8 cellular contexts compared by ENCODE assay signal in genomic region chr7:139230078-139230477, GRCh38. TPM values are rescaled to one million over a fixed set of nuclear protein-coding genes. Genes with fewer than 3 reads are reported as not detected.
A peak's percentile ranks its signal among the peaks of the same experiment; 100 is the strongest.
DNase-seq lines count a peak whose midpoint lies in the region; ATAC-seq and TF ChIP-seq lines count a peak whose summit lies in the region.

No MANE protein-coding gene starts in this region.

- peak overlapping the region; percentile 95 for H3K4me3 ChIP-seq in AG10803 (ENCODE audit: low read length)

- POLR2A ChIA-PET in naive thymus-derived CD8-positive, alpha-beta T cell (lab: Charles Lee), result no interaction called here

- H3K36me3 Mint-ChIP-seq in IgD-negative memory B cell, result no peaks in the 10 kb centered on the region
- peaks cover 0 to 3% (median 3%) of the 10 kb centered on the region in 3 donors for H3K36me3 Mint-ChIP-seq in naive thymus-derived CD8-positive, alpha-beta T cell

- H3K9me3 Mint-ChIP-seq in IgD-negative memory B cell, result no peaks in the 10 kb centered on the region
- no peaks in the 10 kb centered on the region for H3K9me3 Mint-ChIP-seq in naive thymus-derived CD8-positive, alpha-beta T cell

- peak overlapping the region in 2 of 3 donors; percentile 88 to 99 for H3K27ac Mint-ChIP-seq in IgD-negative memory B cell
- peak overlapping the region in 9 of 10 donors; percentile 31 to 99 (median 98) for H3K27ac Mint-ChIP-seq in naive thymus-derived CD8-positive, alpha-beta T cell

- DNase-seq in AG10803 (ENCODE audit: low read depth) (no peak), caudate nucleus (lab: John Stamatoyannopoulos, UW) (no peak), SW480 (ENCODE audit: low spot score) (no peak)
- DNase-seq in naive thymus-derived CD8-positive, alpha-beta T cell, result no peak
- no peak for DNase-seq in stimulated activated CD4-positive, alpha-beta T cell treated with anti-CD3 and anti-CD28 coated beads, Interleukin-15, amount 100 ng/mL, for 24 hours

- no peak for TF ChIP-seq CTCF in AG10803 (conservative IDR thresholded peaks at IDR 0.05; ENCODE audit: low read length)

- peak overlapping the region; percentile 98 to 100 (median 98) for H3K4me3 Mint-ChIP-seq in IgD-negative memory B cell
- H3K4me3 Mint-ChIP-seq in naive thymus-derived CD8-positive, alpha-beta T cell, result peak overlapping the region; percentile 98 to 100 (median 99)

- H3K4me1 Mint-ChIP-seq in IgD-negative memory B cell, result peaks cover 11 to 25% (median 23%) of the 10 kb centered on the region in 3 donors
- H3K4me1 Mint-ChIP-seq in naive thymus-derived CD8-positive, alpha-beta T cell, result peaks cover 19 to 42% (median 33%) of the 10 kb centered on the region in 4 donors

- ATAC-seq in naive thymus-derived CD8-positive, alpha-beta T cell, result no peak
- ATAC-seq in GM18520 (IDR thresholded peaks at IDR 0.05; ENCODE audit: unreplicated experiment), result no peak
- no peak for ATAC-seq in HG02852 (IDR thresholded peaks at IDR 0.05; ENCODE audit: unreplicated experiment)

- no peaks in the 10 kb centered on the region for H3K27me3 Mint-ChIP-seq in IgD-negative memory B cell
- no peaks in the 10 kb centered on the region for H3K27me3 Mint-ChIP-seq in naive thymus-derived CD8-positive, alpha-beta T cell

- peak overlapping the region; percentile 96 for H3K27ac ChIP-seq in caudate nucleus (ENCODE audit: low read depth, low read length)

RNA-seq across cellular contexts. Expression of gene UBN2, which starts 1.0 kb away (rescaled TPM):
- 2.8 TPM for polyA plus RNA-seq in IgD-negative memory B cell
- 10 to 100 TPM; 29.3 to 31.5 TPM for total RNA-seq in naive thymus-derived CD8-positive, alpha-beta T cell
- 1 to 10 TPM; 3.5 to 5.9 (median 3.6) TPM for polyA plus RNA-seq in naive thymus-derived CD8-positive, alpha-beta T cell
